ENCODE assay signal across 14 cellular contexts in the genomic region with DNA sequence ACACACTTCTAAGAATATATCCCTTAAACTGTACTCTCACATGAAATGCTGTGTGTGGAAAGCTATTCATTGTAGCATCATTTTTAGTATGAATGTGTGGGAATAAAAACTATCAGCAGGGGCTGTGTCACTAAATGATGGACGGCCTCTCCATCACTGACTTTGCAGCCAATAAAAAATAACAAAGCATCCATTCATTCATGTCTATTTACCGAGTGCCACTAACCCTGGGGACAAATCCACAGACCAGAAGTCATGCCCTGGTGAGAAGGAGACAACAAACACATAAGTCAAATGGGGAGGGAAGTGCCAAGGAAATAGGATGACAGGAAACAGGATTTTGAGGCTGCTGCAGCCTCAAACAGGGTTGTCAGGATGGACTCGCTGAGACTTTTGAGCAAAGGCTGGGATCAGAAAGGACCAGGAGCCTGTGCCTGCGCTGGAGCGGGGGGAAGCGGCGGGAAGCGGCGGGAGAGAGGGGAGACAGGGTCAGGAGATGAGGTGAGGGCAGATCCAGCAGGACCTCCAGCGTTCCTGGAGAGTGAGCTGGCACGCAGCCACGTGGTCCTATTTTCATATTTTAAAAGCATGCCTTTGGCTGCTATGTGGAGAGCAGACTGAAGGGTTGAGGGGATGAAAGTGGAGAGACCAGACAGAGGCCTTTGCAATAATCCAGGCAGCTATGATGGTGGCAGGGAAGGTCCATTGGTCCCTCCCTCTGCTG. TPM values are rescaled to one million over a fixed set of nuclear protein-coding genes. Genes with fewer than 3 reads are reported as not detected.
DNase-seq lines count a peak whose midpoint lies in the region; ATAC-seq and TF ChIP-seq lines count a peak whose summit lies in the region.
"Had no signal": no experiment of that assay in that cellular context is flagged by ENCODE, and none has a peak within 500 bp of the region (broad histone marks: within the 10 kb centered on the region; RNA-seq: fewer than 3 reads in every experiment).

No MANE protein-coding gene starts in this region.

- DNase-seq in NCI-H345 (lab: John Stamatoyannopoulos, UW), result peak; percentile 32
- no peak for DNase-seq in NCI-H345 treated with DMSO at 0.1 percent for 48 hours (lab: John Stamatoyannopoulos, UW; ENCODE audit: unreplicated experiment)
- peak; percentile 37 for DNase-seq in HT-29 (ENCODE audit: low spot score)
- DNase-seq in activated naive CD8-positive, alpha-beta T cell treated with anti-CD3 and anti-CD28 coated beads, Interleukin-2, amount 10 ng/mL, durations not matched to agents 7 days and 5 days, result no peak
- DNase-seq in NAMALWA (ENCODE audit: low spot score), result no peak
- DNase-seq: DMS53; effector CD4-positive, alpha-beta T cell; kidney; NCI-H1930; transverse colon had no signal

- peaks cover 1% of the 10 kb centered on the region for H3K36me3 Mint-ChIP-seq in activated naive CD8-positive, alpha-beta T cell treated with anti-CD3 and anti-CD28 coated beads, Interleukin-2, amount 10 ng/mL, durations not matched to agents 7 days and 5 days
- H3K36me3 Mint-ChIP-seq in nephron (ENCODE audit: low read depth), result peaks cover 4% of the 10 kb centered on the region

- no peak overlapping the region for H3K27ac Mint-ChIP-seq in activated naive CD8-positive, alpha-beta T cell treated with anti-CD3 and anti-CD28 coated beads, Interleukin-2, amount 10 ng/mL, durations not matched to agents 7 days and 5 days
- no peak overlapping the region for H3K27ac Mint-ChIP-seq in nephron

- TF ChIP-seq CTCF in nephron (IDR thresholded peaks at IDR 0.05; ENCODE audit: unreplicated experiment in 3 of 3), result no peak

- POLR2A ChIA-PET in activated naive CD8-positive, alpha-beta T cell treated with anti-CD3 and anti-CD28 coated beads, Interleukin-2, amount 10 ng/mL, durations not matched to agents 7 days and 5 days (lab: Charles Lee), result no interaction called here

- peaks cover 32% of the 10 kb centered on the region for H3K27me3 Mint-ChIP-seq in activated naive CD8-positive, alpha-beta T cell treated with anti-CD3 and anti-CD28 coated beads, Interleukin-2, amount 10 ng/mL, durations not matched to agents 7 days and 5 days
- peaks cover 17% of the 10 kb centered on the region for H3K27me3 Mint-ChIP-seq in nephron (ENCODE audit: low read depth)

- peak overlapping the region; percentile 8 for H3K4me3 Mint-ChIP-seq in activated naive CD8-positive, alpha-beta T cell treated with anti-CD3 and anti-CD28 coated beads, Interleukin-2, amount 10 ng/mL, durations not matched to agents 7 days and 5 days
- peak overlapping the region; percentile 74 to 84 (median 80) for H3K4me3 Mint-ChIP-seq in nephron

- H3K4me1 Mint-ChIP-seq in activated naive CD8-positive, alpha-beta T cell treated with anti-CD3 and anti-CD28 coated beads, Interleukin-2, amount 10 ng/mL, durations not matched to agents 7 days and 5 days, result peaks cover 16% of the 10 kb centered on the region
- peaks cover 14% of the 10 kb centered on the region for H3K4me1 Mint-ChIP-seq in nephron

- H3K9me3 Mint-ChIP-seq in activated naive CD8-positive, alpha-beta T cell treated with anti-CD3 and anti-CD28 coated beads, Interleukin-2, amount 10 ng/mL, durations not matched to agents 7 days and 5 days, result no peaks in the 10 kb centered on the region
- H3K9me3 Mint-ChIP-seq in nephron, result no peaks in the 10 kb centered on the region

- ATAC-seq in activated naive CD8-positive, alpha-beta T cell treated with anti-CD3 and anti-CD28 coated beads, Interleukin-2, amount 10 ng/mL, durations not matched to agents 7 days and 5 days (ENCODE audit: low read depth), result no peak
- ATAC-seq in GM18861 (IDR thresholded peaks at IDR 0.05; ENCODE audit: unreplicated experiment) (no peak), HG02884 (IDR thresholded peaks at IDR 0.05; ENCODE audit: unreplicated experiment) (no peak)
- ATAC-seq: GM12878 had no signal

RNA-seq across cellular contexts. Expression of gene NOM1, which starts 2.2 kb away (rescaled TPM):
- 27.6 and 28.8 TPM in 2 replicates for total RNA-seq in HT-29 (2014; rRNA removed; shearing (Covaris generic))
- total RNA-seq in activated naive CD8-positive, alpha-beta T cell treated with anti-CD3 and anti-CD28 coated beads, Interleukin-2, amount 10 ng/mL, durations not matched to agents 7 days and 5 days, result 10 to 100 TPM; 27.2 to 29.8 TPM

RNA-seq across cellular contexts. Expression of gene LMBR1, which starts 54.3 kb away (rescaled TPM):
- 131 and 151 TPM in 2 replicates for total RNA-seq in HT-29 (2014; rRNA removed; shearing (Covaris generic))
- 10 to 100 TPM; 73.2 to 73.6 TPM for total RNA-seq in activated naive CD8-positive, alpha-beta T cell treated with anti-CD3 and anti-CD28 coated beads, Interleukin-2, amount 10 ng/mL, durations not matched to agents 7 days and 5 days

Comparison
In these comparisons a context has a peak if more than half of its experiments do, and no peak if none do; other contexts are left out.
1. DNase-seq: peak in NCI-H345 (single experiment) and HT-29 (single experiment); none in NCI-H345 treated with DMSO at 0.1 percent for 48 hours (single experiment), activated naive CD8-positive, alpha-beta T cell treated with anti-CD3 and anti-CD28 coated beads, Interleukin-2, amount 10 ng/mL, durations not matched to agents 7 days and 5 days (single experiment) and NAMALWA (single experiment).